ENCODE assay signal across 1 cellular context in the genomic region with DNA sequence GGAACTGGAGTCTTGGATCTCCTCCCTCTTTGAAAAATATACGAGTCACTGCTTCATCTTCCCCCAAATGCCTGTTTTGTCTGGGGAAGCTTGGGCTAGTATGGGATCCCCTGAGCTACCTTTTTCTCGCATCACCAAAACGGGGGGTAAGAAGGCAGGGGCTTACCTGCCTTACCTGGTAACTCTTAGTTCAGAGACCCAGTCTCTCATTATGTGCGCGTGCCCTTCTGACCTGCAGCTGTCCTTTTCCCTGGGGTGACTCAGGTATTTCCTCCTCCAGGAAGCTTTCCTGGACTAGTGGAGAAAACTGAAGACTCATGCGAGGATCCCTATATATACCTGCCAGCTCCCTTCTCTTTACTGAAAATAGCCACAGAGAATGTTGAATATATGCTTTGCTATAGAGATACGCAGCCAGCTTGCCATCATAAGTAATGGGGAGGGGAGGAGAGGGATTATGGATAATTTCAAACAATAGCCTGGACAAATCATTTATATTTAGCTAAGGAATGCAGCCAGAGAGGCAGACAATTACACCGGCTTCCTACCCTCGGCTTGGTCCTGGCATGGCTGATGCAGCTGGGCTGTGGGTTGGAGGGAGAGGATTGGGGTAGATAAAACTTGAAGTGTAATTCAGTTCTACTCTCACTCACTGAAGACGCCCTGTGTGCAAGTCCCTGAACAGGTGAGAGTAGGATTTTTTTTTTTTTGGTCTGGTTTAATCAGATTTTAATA.
TF ChIP-seq lines count a peak whose summit lies in the region.

No MANE protein-coding gene starts in this region.

TF ChIP-seq in SK-N-SH treated with all-trans-retinoic acid at 6 μM for 48 hours, 23 proteins besides CTCF, POLR2A, EP300 and RAD21 (continued from another document):
- TF ChIP-seq, protein P1, sequence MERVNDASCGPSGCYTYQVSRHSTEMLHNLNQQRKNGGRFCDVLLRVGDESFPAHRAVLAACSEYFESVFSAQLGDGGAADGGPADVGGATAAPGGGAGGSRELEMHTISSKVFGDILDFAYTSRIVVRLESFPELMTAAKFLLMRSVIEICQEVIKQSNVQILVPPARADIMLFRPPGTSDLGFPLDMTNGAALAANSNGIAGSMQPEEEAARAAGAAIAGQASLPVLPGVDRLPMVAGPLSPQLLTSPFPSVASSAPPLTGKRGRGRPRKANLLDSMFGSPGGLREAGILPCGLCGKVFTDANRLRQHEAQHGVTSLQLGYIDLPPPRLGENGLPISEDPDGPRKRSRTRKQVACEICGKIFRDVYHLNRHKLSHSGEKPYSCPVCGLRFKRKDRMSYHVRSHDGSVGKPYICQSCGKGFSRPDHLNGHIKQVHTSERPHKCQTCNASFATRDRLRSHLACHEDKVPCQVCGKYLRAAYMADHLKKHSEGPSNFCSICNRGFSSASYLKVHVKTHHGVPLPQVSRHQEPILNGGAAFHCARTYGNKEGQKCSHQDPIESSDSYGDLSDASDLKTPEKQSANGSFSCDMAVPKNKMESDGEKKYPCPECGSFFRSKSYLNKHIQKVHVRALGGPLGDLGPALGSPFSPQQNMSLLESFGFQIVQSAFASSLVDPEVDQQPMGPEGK (CRISPR knock-in tag; IDR thresholded peaks at IDR 0.05; ENCODE audit: borderline replicate concordance): no peak
- no peak for TF ChIP-seq TOX (CRISPR knock-in tag; IDR thresholded peaks at IDR 0.05; ENCODE audit: borderline replicate concordance)
- no peak for TF ChIP-seq ISL1 (CRISPR knock-in tag; IDR thresholded peaks at IDR 0.05)
- no peak for TF ChIP-seq ZNF565 (CRISPR knock-in tag; conservative IDR thresholded peaks at IDR 0.05; ENCODE audit: low read depth)
- TF ChIP-seq ZNF70 (CRISPR knock-in tag; IDR thresholded peaks at IDR 0.05): no peak
- TF ChIP-seq, protein P2, sequence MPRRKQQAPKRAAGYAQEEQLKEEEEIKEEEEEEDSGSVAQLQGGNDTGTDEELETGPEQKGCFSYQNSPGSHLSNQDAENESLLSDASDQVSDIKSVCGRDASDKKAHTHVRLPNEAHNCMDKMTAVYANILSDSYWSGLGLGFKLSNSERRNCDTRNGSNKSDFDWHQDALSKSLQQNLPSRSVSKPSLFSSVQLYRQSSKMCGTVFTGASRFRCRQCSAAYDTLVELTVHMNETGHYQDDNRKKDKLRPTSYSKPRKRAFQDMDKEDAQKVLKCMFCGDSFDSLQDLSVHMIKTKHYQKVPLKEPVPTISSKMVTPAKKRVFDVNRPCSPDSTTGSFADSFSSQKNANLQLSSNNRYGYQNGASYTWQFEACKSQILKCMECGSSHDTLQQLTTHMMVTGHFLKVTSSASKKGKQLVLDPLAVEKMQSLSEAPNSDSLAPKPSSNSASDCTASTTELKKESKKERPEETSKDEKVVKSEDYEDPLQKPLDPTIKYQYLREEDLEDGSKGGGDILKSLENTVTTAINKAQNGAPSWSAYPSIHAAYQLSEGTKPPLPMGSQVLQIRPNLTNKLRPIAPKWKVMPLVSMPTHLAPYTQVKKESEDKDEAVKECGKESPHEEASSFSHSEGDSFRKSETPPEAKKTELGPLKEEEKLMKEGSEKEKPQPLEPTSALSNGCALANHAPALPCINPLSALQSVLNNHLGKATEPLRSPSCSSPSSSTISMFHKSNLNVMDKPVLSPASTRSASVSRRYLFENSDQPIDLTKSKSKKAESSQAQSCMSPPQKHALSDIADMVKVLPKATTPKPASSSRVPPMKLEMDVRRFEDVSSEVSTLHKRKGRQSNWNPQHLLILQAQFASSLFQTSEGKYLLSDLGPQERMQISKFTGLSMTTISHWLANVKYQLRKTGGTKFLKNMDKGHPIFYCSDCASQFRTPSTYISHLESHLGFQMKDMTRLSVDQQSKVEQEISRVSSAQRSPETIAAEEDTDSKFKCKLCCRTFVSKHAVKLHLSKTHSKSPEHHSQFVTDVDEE (CRISPR knock-in tag; IDR thresholded peaks at IDR 0.05): no peak
- TF ChIP-seq, protein P3, sequence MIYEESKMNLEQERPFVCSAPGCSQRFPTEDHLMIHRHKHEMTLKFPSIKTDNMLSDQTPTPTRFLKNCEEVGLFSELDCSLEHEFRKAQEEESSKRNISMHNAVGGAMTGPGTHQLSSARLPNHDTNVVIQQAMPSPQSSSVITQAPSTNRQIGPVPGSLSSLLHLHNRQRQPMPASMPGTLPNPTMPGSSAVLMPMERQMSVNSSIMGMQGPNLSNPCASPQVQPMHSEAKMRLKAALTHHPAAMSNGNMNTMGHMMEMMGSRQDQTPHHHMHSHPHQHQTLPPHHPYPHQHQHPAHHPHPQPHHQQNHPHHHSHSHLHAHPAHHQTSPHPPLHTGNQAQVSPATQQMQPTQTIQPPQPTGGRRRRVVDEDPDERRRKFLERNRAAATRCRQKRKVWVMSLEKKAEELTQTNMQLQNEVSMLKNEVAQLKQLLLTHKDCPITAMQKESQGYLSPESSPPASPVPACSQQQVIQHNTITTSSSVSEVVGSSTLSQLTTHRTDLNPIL (CRISPR knock-in tag; IDR thresholded peaks at IDR 0.05; ENCODE audit: low read depth): no peak
- TF ChIP-seq SNAI2 (CRISPR knock-in tag; IDR thresholded peaks at IDR 0.05): no peak
- TF ChIP-seq ARNTL (CRISPR knock-in tag; IDR thresholded peaks at IDR 0.05; ENCODE audit: borderline replicate concordance, low read depth): no peak
- no peak for TF ChIP-seq ESRRG (CRISPR knock-in tag; IDR thresholded peaks at IDR 0.05)
- no peak for TF ChIP-seq OSR1 (CRISPR knock-in tag; IDR thresholded peaks at IDR 0.05)
